ENCODE assay signal across 8 cellular contexts in the genomic region with DNA sequence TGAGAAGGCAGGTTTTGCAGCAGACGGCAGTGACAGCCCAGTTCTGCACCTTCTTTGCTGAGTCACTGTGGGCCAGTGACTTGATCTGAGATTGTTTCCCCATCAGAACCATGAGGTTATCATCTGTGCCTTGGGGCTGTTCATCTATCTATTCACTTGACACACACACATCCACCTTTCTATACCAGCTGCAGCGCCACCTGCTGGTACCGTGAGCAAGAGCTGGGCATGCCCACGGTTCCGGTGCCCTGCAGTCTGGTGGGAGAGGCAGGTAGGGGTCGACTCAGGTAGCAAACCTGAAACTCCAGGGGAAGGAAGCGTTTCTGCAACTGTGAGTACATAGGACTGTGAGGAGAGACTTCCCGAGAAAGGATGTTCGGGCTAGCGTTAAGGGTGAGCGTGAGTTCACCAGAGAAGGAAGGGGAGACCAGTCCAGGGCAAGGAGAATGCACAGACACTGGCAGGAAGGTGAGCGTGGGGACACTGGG. TPM values are rescaled to one million over a fixed set of nuclear protein-coding genes. Genes with fewer than 3 reads are reported as not detected.
DNase-seq lines count a peak whose midpoint lies in the region; ATAC-seq and TF ChIP-seq lines count a peak whose summit lies in the region.

No MANE protein-coding gene starts in this region.

- DNase-seq in GM03348 (ENCODE audit: low spot score) (peak; percentile 52), MV-4-11 (lab: John Stamatoyannopoulos, UW) (peak; percentile 44), choroid plexus epithelial cell (ENCODE audit: low read depth) (peak; percentile 66), lung microvascular endothelial cell (ENCODE audit: low read depth in 2 of 2) (peak; percentile 55 to 80), LoVo (ENCODE audit: low spot score) (no peak)
- peak; percentile 52 to 55 for DNase-seq in activated CD4-positive, alpha-beta T cell treated with anti-CD3 and anti-CD28 coated beads for 24 hours (ENCODE audit: low read depth in 2 of 2)
- DNase-seq in stimulated activated CD8-positive, alpha-beta memory T cell treated with anti-CD3 and anti-CD28 coated beads, Interleukin-7, amount 100 ng/mL, for 4 hours (ENCODE audit: low read depth in 2 of 2) = peak; percentile 33 to 45

- TF ChIP-seq CTCF in choroid plexus epithelial cell (conservative IDR thresholded peaks at IDR 0.05; ENCODE audit: low read depth, low read length) = peak; percentile 85

- ATAC-seq in GM18870 (IDR thresholded peaks at IDR 0.05; ENCODE audit: unreplicated experiment) = no peak

- H3K4me3 ChIP-seq in choroid plexus epithelial cell (ENCODE audit: low read depth, low read length) = no peak overlapping the region

RNA-seq across cellular contexts. Expression of gene LIN7B, which starts 7.5 kb away (rescaled TPM):
- total RNA-seq in lung microvascular endothelial cell = 1.6 and 2.2 TPM in 2 replicates

RNA-seq across cellular contexts. Expression of gene C19orf73, which starts 12.3 kb away (rescaled TPM):
- 0.22 and 0.40 TPM in 2 replicates for total RNA-seq in lung microvascular endothelial cell

RNA-seq across cellular contexts. Expression of gene PPFIA3, which starts 12.7 kb away (rescaled TPM):
- total RNA-seq in lung microvascular endothelial cell = 1.6 and 2.8 TPM in 2 replicates

RNA-seq across cellular contexts. Expression of gene SNRNP70, which starts 21.4 kb away (rescaled TPM):
- 132 and 137 TPM in 2 replicates for total RNA-seq in lung microvascular endothelial cell

RNA-seq across cellular contexts. Expression of gene KCNA7, which starts 34.2 kb away (rescaled TPM):
- not detected in 2 replicates for total RNA-seq in lung microvascular endothelial cell
